ENCODE assay signal across 1 cellular context in genomic region chr10:79267449-79267848, GRCh38.
TF ChIP-seq lines count a peak whose summit lies in the region.

No MANE protein-coding gene starts in this region.

TF ChIP-seq in K562, 482 proteins besides CTCF, POLR2A, EP300 and RAD21 (continued from another document):
- TF ChIP-seq GTF3C2 (IDR thresholded peaks at IDR 0.05; ENCODE audit: borderline replicate concordance, extremely low read depth, insufficient read length): peak; percentile 45
- TF ChIP-seq MCM5 (IDR thresholded peaks at IDR 0.05; ENCODE audit: low read depth): no peak
- TF ChIP-seq BCOR (IDR thresholded peaks at IDR 0.05): peak; percentile 80; the same call in 1 of the 2 replicates
TF ChIP-seq in K562: peak in this region for 3.
